In genomic region chr7:30136743-30137485, GRCh38 we compare ENCODE assay signal across 8 cellular contexts. TPM values are rescaled to one million over a fixed set of nuclear protein-coding genes. Genes with fewer than 3 reads are reported as not detected.
DNase-seq lines count a peak whose midpoint lies in the region; ATAC-seq and TF ChIP-seq lines count a peak whose summit lies in the region.

No MANE protein-coding gene starts in this region.

- peaks cover 0 to 3% of the 10 kb centered on the region in 2 donors for H3K36me3 Mint-ChIP-seq in activated T-cell treated with anti-CD3 and anti-CD28 coated beads, Interleukin-2, amount 50 U/mL, for 72 hours (ENCODE audit: insufficient read depth in 2 of 2)
- no peaks in the 10 kb centered on the region for H3K36me3 Mint-ChIP-seq in memory B cell

- H3K27me3 ChIP-seq in brain microvascular endothelial cell (replicated peaks) (no peaks in the 10 kb centered on the region), thyroid gland (no peaks in the 10 kb centered on the region)

- DNase-seq in activated T-cell treated with anti-CD3 and anti-CD28 coated beads, Interleukin-2, amount 50 U/mL, for 72 hours, result no peak
- DNase-seq in activated T-cell treated with anti-CD3 and anti-CD28 coated beads, Interleukin-2, amount 50 U/mL, for 1 hour, result no peak
- DNase-seq in brain microvascular endothelial cell (no peak), memory B cell (ENCODE audit: low spot score in 2 of 2) (no peak), thyroid gland (no peak), AG08395 (ENCODE audit: low spot score) (no peak), NCI-H187 (lab: John Stamatoyannopoulos, UW) (no peak)

- no peaks in the 10 kb centered on the region for H3K9me3 Mint-ChIP-seq in activated T-cell treated with anti-CD3 and anti-CD28 coated beads, Interleukin-2, amount 50 U/mL, for 72 hours
- H3K9me3 Mint-ChIP-seq in memory B cell, result no peaks in the 10 kb centered on the region

- no peak for ATAC-seq in activated T-cell treated with anti-CD3 and anti-CD28 coated beads, Interleukin-2, amount 50 U/mL, for 72 hours (replicated peaks in 1 of 2)
- ATAC-seq in memory B cell (ENCODE audit: low read depth) (no peak), HG02973 (IDR thresholded peaks at IDR 0.05; ENCODE audit: unreplicated experiment) (no peak)

- H3K27ac ChIP-seq in brain microvascular endothelial cell (no peak overlapping the region), thyroid gland (peak overlapping the region in 2 of 3 donors; percentile 81 to 89)

- H3K4me3 Mint-ChIP-seq in activated T-cell treated with anti-CD3 and anti-CD28 coated beads, Interleukin-2, amount 50 U/mL, for 72 hours, result peak overlapping the region; percentile 16 to 90
- peak overlapping the region; percentile 27 for H3K4me3 Mint-ChIP-seq in memory B cell

- 78 to 88% methylated on average over 7 of the region's 7 CpGs for WGBS in thyroid gland, 2 donors

- in situ Hi-C loops in brain microvascular endothelial cell (cut with HindIII; ENCODE audit: low pct_ligation_motif_present, low sequenced_read_pairs), result no loop called here

- H3K36me3 ChIP-seq in brain microvascular endothelial cell (replicated peaks), result no peaks in the 10 kb centered on the region
- H3K36me3 ChIP-seq in thyroid gland, result no peaks in the 10 kb centered on the region

- TF ChIP-seq CTCF in brain microvascular endothelial cell (IDR thresholded peaks at IDR 0.05; ENCODE audit: low read depth, low read length, missing control alignments), result no peak
- no peak for TF ChIP-seq CTCF in thyroid gland (IDR thresholded peaks at IDR 0.05)

- TF ChIP-seq POLR2A in thyroid gland (IDR thresholded peaks at IDR 0.05), result no peak

- H3K9me3 ChIP-seq in thyroid gland, result no peaks in the 10 kb centered on the region

- peaks cover 6 to 23% of the 10 kb centered on the region in 2 donors for H3K4me1 ChIP-seq in thyroid gland

- no peak overlapping the region for H3K27ac Mint-ChIP-seq in activated T-cell treated with anti-CD3 and anti-CD28 coated beads, Interleukin-2, amount 50 U/mL, for 72 hours
- H3K27ac Mint-ChIP-seq in memory B cell, result peak overlapping the region; percentile 31

- H3K4me1 Mint-ChIP-seq in activated T-cell treated with anti-CD3 and anti-CD28 coated beads, Interleukin-2, amount 50 U/mL, for 72 hours (ENCODE audit: low read depth), result peaks cover 6% of the 10 kb centered on the region
- peaks cover 12% of the 10 kb centered on the region for H3K4me1 Mint-ChIP-seq in memory B cell

- H3K4me3 ChIP-seq in brain microvascular endothelial cell (ENCODE audit: low read depth, low read length) (peak overlapping the region; percentile 76), thyroid gland (replicated peaks in 1 of 3) (peak overlapping the region in 1 of 3 donors; percentile 73)

- H3K27me3 Mint-ChIP-seq in activated T-cell treated with anti-CD3 and anti-CD28 coated beads, Interleukin-2, amount 50 U/mL, for 72 hours (ENCODE audit: low read depth), result peaks cover 20% of the 10 kb centered on the region
- no peaks in the 10 kb centered on the region for H3K27me3 Mint-ChIP-seq in memory B cell

- intact Hi-C loops in thyroid gland (cut with DNase I), result loop anchor here (10.0 kb wide), 1 partner anchor 112 kb away; the partner anchor contains the start of genes FKBP14 and PLEKHA8

RNA-seq across cellular contexts. Expression of gene MTURN, which starts 2.1 kb away (rescaled TPM):
- total RNA-seq in activated T-cell treated with anti-CD3 and anti-CD28 coated beads, Interleukin-2, amount 50 U/mL, for 72 hours, result 1 to 10 TPM; 5.3 to 5.4 TPM
- total RNA-seq in thyroid gland, result 10 to 100 TPM; 32.0 to 86.3 (median 44.0) TPM

Comparison
In these comparisons a context has a peak if more than half of its experiments do, and no peak if none do; other contexts are left out.
1. RNA of gene MTURN, which starts 2.1 kb away (total RNA-seq): 32.0 to 86.3 TPM in thyroid gland; 5.3 to 5.4 TPM in activated T-cell treated with anti-CD3 and anti-CD28 coated beads, Interleukin-2, amount 50 U/mL, for 72 hours; every median in the first group is over 4 times any median in the second.